In genomic region chr10:71714055-71714454, GRCh38 we compare ENCODE assay signal across 1 cellular context.
TF ChIP-seq lines count a peak whose summit lies in the region.

No MANE protein-coding gene starts in this region.

TF ChIP-seq in GM12878, 131 proteins besides CTCF, POLR2A, EP300 and RAD21 (continued from another document):
- no peak for TF ChIP-seq YY1 (IDR thresholded peaks at IDR 0.05; ENCODE audit: low read depth, low read length)
- no peak for TF ChIP-seq SIN3A (IDR thresholded peaks at IDR 0.05; ENCODE audit: low read depth, low read length)
- no peak for TF ChIP-seq NR2C1 (IDR thresholded peaks at IDR 0.05)
- no peak for TF ChIP-seq EZH2 (IDR thresholded peaks at IDR 0.05; ENCODE audit: borderline replicate concordance, control insufficient read depth, low read depth, low read length)
- TF ChIP-seq ZBTB4 (CRISPR knock-in tag; IDR thresholded peaks at IDR 0.05): no peak
- no peak for TF ChIP-seq CBFB (IDR thresholded peaks at IDR 0.05; ENCODE audit: low read depth)
- TF ChIP-seq NR2C2 (IDR thresholded peaks at IDR 0.05; ENCODE audit: borderline replicate concordance, control insufficient read depth, insufficient read length, low read depth): no peak
- TF ChIP-seq KLF5 (IDR thresholded peaks at IDR 0.05; ENCODE audit: partially characterized antibody): no peak
- TF ChIP-seq POLR2AphosphoS5 (IDR thresholded peaks at IDR 0.05; ENCODE audit: low read length): no peak
- no peak for TF ChIP-seq YBX1 (IDR thresholded peaks at IDR 0.05)
- no peak for TF ChIP-seq NBN (IDR thresholded peaks at IDR 0.05)
